Comparison of ENCODE assay signal across 15 cellular contexts in the genomic region with DNA sequence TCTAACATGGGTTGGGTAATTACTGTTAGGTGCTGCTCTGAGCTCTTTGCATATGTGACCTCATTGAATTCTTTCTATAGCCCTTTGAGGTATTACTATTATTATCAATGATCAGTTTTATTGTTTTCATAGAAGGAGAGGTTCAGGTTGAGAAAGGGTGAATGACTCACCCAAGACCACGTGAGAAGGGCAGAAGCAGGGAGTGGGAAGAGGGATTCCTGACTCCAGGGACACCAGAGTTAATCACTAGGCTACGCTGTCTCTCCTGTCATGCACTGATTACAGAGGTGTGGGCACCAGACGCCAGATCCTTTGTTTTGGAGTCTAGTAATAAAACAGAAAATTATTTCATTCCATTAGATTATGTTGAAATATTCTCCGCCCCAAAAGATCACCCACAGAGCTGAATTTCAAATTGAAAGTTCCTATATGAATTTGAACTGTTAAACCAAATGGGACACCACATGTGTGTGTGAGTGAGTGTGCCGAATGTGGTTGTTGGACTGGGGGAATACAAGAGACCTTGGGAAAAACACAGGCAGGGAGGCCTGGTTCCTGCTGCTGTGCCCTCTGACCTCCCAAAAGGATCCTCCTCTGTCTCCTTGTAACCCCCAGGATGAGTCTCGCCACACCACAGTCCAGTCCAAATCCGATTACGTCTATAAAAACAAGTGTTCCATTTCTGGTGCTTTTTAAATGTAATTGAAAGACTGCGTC.
DNase-seq lines count a peak whose midpoint lies in the region; ATAC-seq and TF ChIP-seq lines count a peak whose summit lies in the region.
"Had no signal": no experiment of that assay in that cellular context is flagged by ENCODE, and none has a peak within 500 bp of the region (broad histone marks: within the 10 kb centered on the region; RNA-seq: fewer than 3 reads in every experiment).

No MANE protein-coding gene starts in this region.

- peaks cover 35% of the 10 kb centered on the region for H3K4me1 Mint-ChIP-seq in GM23338
- H3K4me1 Mint-ChIP-seq: activated naive CD8-positive, alpha-beta T cell treated with anti-CD3 and anti-CD28 coated beads, Interleukin-2, amount 10 ng/mL, durations not matched to agents 7 days and 5 days had no signal

- TF ChIP-seq POLR2A in breast epithelium (IDR thresholded peaks at IDR 0.05) = no peak

- intact Hi-C loops in breast epithelium (cut with DNase I; ENCODE audit: low total_unique reads) (no loop called here), heart right ventricle (cut with DNase I) (no loop called here)

- H3K27me3 Mint-ChIP-seq in GM23338 (ENCODE audit: insufficient read depth, low read depth, poor library complexity) = peaks cover 2% of the 10 kb centered on the region
- H3K27me3 Mint-ChIP-seq: dendritic cell treated with granulocyte-macrophage colony-stimulating factor and Interleukin-4, amounts not matched to agents 40 ng/mL and 50 ng/mL, for 4 days had no signal

- H3K9me2 ChIP-seq in GM23338 (ENCODE audit: insufficient read depth) = no peaks in the 10 kb centered on the region

- H3K27me3 ChIP-seq in GM23338 (ENCODE audit: insufficient read depth) (no peaks in the 10 kb centered on the region), breast epithelium (no peaks in the 10 kb centered on the region), heart right ventricle (no peaks in the 10 kb centered on the region), osteoblast (ENCODE audit: insufficient read depth, low read length) (no peaks in the 10 kb centered on the region)
- H3K27me3 ChIP-seq: neutrophil had no signal

- H3K4me3 ChIP-seq in GM23338 (no peak overlapping the region), breast epithelium (no peak overlapping the region), heart right ventricle (peak overlapping the region in 1 of 10 donors; percentile 16), osteoblast (ENCODE audit: insufficient read depth, low read length) (no peak overlapping the region)

- 40 to 41% methylated on average over 9 of the region's 9 CpGs for WGBS in heart right ventricle, 2 donors

- H3K27ac ChIP-seq in GM23338 (ENCODE audit: low read depth) = no peak overlapping the region
- peak overlapping the region; percentile 40 to 62 for H3K27ac ChIP-seq in breast epithelium
- peak overlapping the region; percentile 2 to 90 (median 74) for H3K27ac ChIP-seq in heart right ventricle
- no peak overlapping the region for H3K27ac ChIP-seq in osteoblast (ENCODE audit: low read depth, low read length)
- H3K27ac ChIP-seq: epithelial cell of prostate, neutrophil had no signal

- no peak overlapping the region for H3K4me2 ChIP-seq in GM23338
- H3K4me2 ChIP-seq in osteoblast (ENCODE audit: insufficient read depth, low read length) = no peak overlapping the region

- DNase-seq in GM23338 (ENCODE audit: low spot score) = no peak
- no peak for DNase-seq in breast epithelium (ENCODE audit: low spot score in 2 of 2)
- DNase-seq in heart right ventricle = peak; percentile 11 to 34
- DNase-seq in osteoblast (ENCODE audit: insufficient read length, low spot score, missing footprints) = no peak
- no peak for DNase-seq in NCI-H2081 treated with DMSO at 0.1 percent for 48 hours (lab: John Stamatoyannopoulos, UW)
- no peak for DNase-seq in activated CD4-positive, alpha-beta T cell treated with anti-CD3 and anti-CD28 coated beads for 1 hour
- DNase-seq: activated CD4-positive, alpha-beta T cell treated with anti-CD3 and anti-CD28 coated beads for 4 hours; activated naive CD8-positive, alpha-beta T cell treated with anti-CD3 and anti-CD28 coated beads, Interleukin-2, amount 10 ng/mL, durations not matched to agents 7 days and 5 days; NCI-H146; NCI-H526 treated with DMSO at 0.1 percent for 48 hours had no signal

- no peak for TF ChIP-seq CTCF in GM23338 (conservative IDR thresholded peaks at IDR 0.05; ENCODE audit: low read depth in 2 of 2)
- no peak for TF ChIP-seq CTCF in breast epithelium (IDR thresholded peaks at IDR 0.05)
- TF ChIP-seq CTCF in heart right ventricle (IDR thresholded peaks at IDR 0.05) = peak in 3 of 9 donors; percentile 17 to 32 (median 27)
- TF ChIP-seq CTCF in osteoblast (IDR thresholded peaks at IDR 0.05; ENCODE audit: extremely low read depth, low read depth, low read length) = no peak

- H3K27ac Mint-ChIP-seq in GM23338 = peak overlapping the region; percentile 19; the same call in 1 of the 2 replicates
- H3K27ac Mint-ChIP-seq: activated naive CD8-positive, alpha-beta T cell treated with anti-CD3 and anti-CD28 coated beads, Interleukin-2, amount 10 ng/mL, durations not matched to agents 7 days and 5 days; dendritic cell treated with granulocyte-macrophage colony-stimulating factor and Interleukin-4, amounts not matched to agents 40 ng/mL and 50 ng/mL, for 4 days had no signal

- H3K79me2 ChIP-seq in GM23338 (replicated peaks; ENCODE audit: insufficient read depth) (no peaks in the 10 kb centered on the region), osteoblast (ENCODE audit: insufficient read depth, low read length) (no peaks in the 10 kb centered on the region)

- H3K36me3 ChIP-seq in GM23338 (ENCODE audit: insufficient read depth) (no peaks in the 10 kb centered on the region), breast epithelium (no peaks in the 10 kb centered on the region), heart right ventricle (no peaks in the 10 kb centered on the region), osteoblast (ENCODE audit: insufficient read depth, low read length) (no peaks in the 10 kb centered on the region)
- H3K36me3 ChIP-seq: neutrophil had no signal

- no peak overlapping the region for H3K4me3 Mint-ChIP-seq in GM23338
- H3K4me3 Mint-ChIP-seq: activated naive CD8-positive, alpha-beta T cell treated with anti-CD3 and anti-CD28 coated beads, Interleukin-2, amount 10 ng/mL, durations not matched to agents 7 days and 5 days; dendritic cell treated with granulocyte-macrophage colony-stimulating factor and Interleukin-4, amounts not matched to agents 40 ng/mL and 50 ng/mL, for 4 days had no signal

- H2AFZ ChIP-seq in GM23338 = no peak overlapping the region
- H2AFZ ChIP-seq in osteoblast (ENCODE audit: low read length) = peak overlapping the region; percentile 9

- H3K9me3 Mint-ChIP-seq in GM23338 = no peaks in the 10 kb centered on the region
- H3K9me3 Mint-ChIP-seq: activated naive CD8-positive, alpha-beta T cell treated with anti-CD3 and anti-CD28 coated beads, Interleukin-2, amount 10 ng/mL, durations not matched to agents 7 days and 5 days; dendritic cell treated with granulocyte-macrophage colony-stimulating factor and Interleukin-4, amounts not matched to agents 40 ng/mL and 50 ng/mL, for 4 days had no signal

- no peaks in the 10 kb centered on the region for H3F3A ChIP-seq in GM23338 (replicated peaks; ENCODE audit: low read depth)

- no peaks in the 10 kb centered on the region for H3K9me3 ChIP-seq in breast epithelium
- no peaks in the 10 kb centered on the region for H3K9me3 ChIP-seq in heart right ventricle
- H3K9me3 ChIP-seq in osteoblast (ENCODE audit: low read depth, low read length) = no peaks in the 10 kb centered on the region
- H3K9me3 ChIP-seq: neutrophil had no signal

- no peak for ATAC-seq in GM23338
- peak; percentile 54 to 89 (median 85) for ATAC-seq in heart right ventricle
- no peak for ATAC-seq in GM19035 (IDR thresholded peaks at IDR 0.05; ENCODE audit: unreplicated experiment)
- ATAC-seq in GM18858 (IDR thresholded peaks at IDR 0.05; ENCODE audit: unreplicated experiment) = no peak

- H4K20me1 ChIP-seq in GM23338 (replicated peaks; ENCODE audit: insufficient read depth) (no peaks in the 10 kb centered on the region), osteoblast (ENCODE audit: insufficient read depth, low read length) (no peaks in the 10 kb centered on the region)

- H3K4me1 ChIP-seq in GM23338 (ENCODE audit: insufficient read depth) (peaks cover 19% of the 10 kb centered on the region), breast epithelium (no peaks in the 10 kb centered on the region), heart right ventricle (peaks cover 0 to 67% (median 45%) of the 10 kb centered on the region in 9 donors), osteoblast (ENCODE audit: insufficient read depth, low read length) (no peaks in the 10 kb centered on the region)

- no peaks in the 10 kb centered on the region for H3K36me3 Mint-ChIP-seq in GM23338 (ENCODE audit: low read depth)
- H3K36me3 Mint-ChIP-seq: activated naive CD8-positive, alpha-beta T cell treated with anti-CD3 and anti-CD28 coated beads, Interleukin-2, amount 10 ng/mL, durations not matched to agents 7 days and 5 days had no signal

TF ChIP-seq in GM23338, 12 proteins besides CTCF, POLR2A, EP300 and RAD21 (continues in another document):
- TF ChIP-seq ZNF331 (CRISPR knock-in tag; IDR thresholded peaks at IDR 0.05; ENCODE audit: low read depth) (no peak), EZH2 (IDR thresholded peaks at IDR 0.05; ENCODE audit: low read depth, unreplicated experiment) (no peak), EZH2phosphoT487 (IDR thresholded peaks at IDR 0.05; ENCODE audit: unreplicated experiment) (no peak), STAT1 (IDR thresholded peaks at IDR 0.05; ENCODE audit: unreplicated experiment) (no peak)

Comparison
In these comparisons a context has a peak if more than half of its experiments do, and no peak if none do; other contexts are left out.
1. ATAC-seq: peak in heart right ventricle (8 of 8); none in GM23338 (single experiment), GM19035 (single experiment) and GM18858 (single experiment).
2. DNase-seq: peak in heart right ventricle (2 of 2); none in GM23338 (single experiment), breast epithelium (0 of 2), osteoblast (single experiment), NCI-H2081 treated with DMSO at 0.1 percent for 48 hours (single experiment) and activated CD4-positive, alpha-beta T cell treated with anti-CD3 and anti-CD28 coated beads for 1 hour (single experiment).
3. H3K27ac ChIP-seq: peak in breast epithelium (2 of 2) and heart right ventricle (10 of 10); none in GM23338 (single experiment) and osteoblast (single experiment).